7 cellular contexts compared by ENCODE assay signal in genomic region chr2:233952335-233952734, GRCh38. TPM values are rescaled to one million over a fixed set of nuclear protein-coding genes. Genes with fewer than 3 reads are reported as not detected.
"Had no signal": no experiment of that assay in that cellular context is flagged by ENCODE, and none has a peak within 500 bp of the region (broad histone marks: within the 10 kb centered on the region; RNA-seq: fewer than 3 reads in every experiment).

No MANE protein-coding gene starts in this region.

- H3K27ac Mint-ChIP-seq: GM23338, H9, HFFc6 had no signal

- H3K9me3 Mint-ChIP-seq: GM23338, H9, HFFc6 had no signal

- H3K4me2 ChIP-seq: GM23338 had no signal

- H2AFZ ChIP-seq: GM23338 had no signal

- H3K4me3 Mint-ChIP-seq: GM23338, H9, HFFc6 had no signal

- DNase-seq: H9, HCEC 1CT, HFFc6, IMR-90 had no signal

- H3K4me3 ChIP-seq: GM23338, K562 had no signal

- H3K4me1 Mint-ChIP-seq: GM23338 had no signal

- ATAC-seq: GM23338, K562 had no signal

RNA-seq across cellular contexts. Expression of gene TRPM8, which starts 35.2 kb away (rescaled TPM):
- total RNA-seq: HFFc6, HT-29, IMR-90, K562 had no signal
